In genomic region chr2:237448171-237448570, GRCh38 we compare ENCODE assay signal across 21 cellular contexts. TPM values are rescaled to one million over a fixed set of nuclear protein-coding genes. Genes with fewer than 3 reads are reported as not detected.
"Had no signal": no experiment of that assay in that cellular context is flagged by ENCODE, and none has a peak within 500 bp of the region (broad histone marks: within the 10 kb centered on the region; RNA-seq: fewer than 3 reads in every experiment).

No MANE protein-coding gene starts in this region.

- H3K9me3 ChIP-seq: neutrophil, pancreas, right lobe of liver, SK-N-SH had no signal

- H3K36me3 Mint-ChIP-seq: activated naive CD8-positive, alpha-beta T cell treated with anti-CD3 and anti-CD28 coated beads, Interleukin-2, amount 10 ng/mL, durations not matched to agents 7 days and 5 days; natural killer cell had no signal

- ATAC-seq: activated CD4-positive, CD25-positive, alpha-beta regulatory T cell treated with anti-CD3 and anti-CD28 coated beads, Interleukin-2, amount 50 U/mL, for 24 hours; activated T-cell treated with anti-CD3 and anti-CD28 coated beads, Interleukin-2, amount 50 U/mL, for 72 hours; left lobe of liver; natural killer cell; pancreas; right lobe of liver had no signal

- H3K27ac Mint-ChIP-seq: activated CD4-positive, alpha-beta T cell treated with anti-CD3 and anti-CD28 coated beads, Interleukin-2, amount 10 ng/mL, durations not matched to agents 7 days and 5 days; activated naive CD4-positive, alpha-beta T cell treated with anti-CD3 and anti-CD28 coated beads for 36 hours; activated naive CD8-positive, alpha-beta T cell treated with anti-CD3 and anti-CD28 coated beads, Interleukin-2, amount 10 ng/mL, durations not matched to agents 7 days and 5 days; activated T-cell treated with anti-CD3 and anti-CD28 coated beads, Interleukin-2, amount 50 U/mL, for 72 hours; endodermal cell; natural killer cell had no signal

- H3K36me3 ChIP-seq: neutrophil, pancreas, right lobe of liver had no signal

- H3K27me3 ChIP-seq: pancreas, right lobe of liver had no signal

- H3K27me3 Mint-ChIP-seq: activated CD4-positive, alpha-beta T cell treated with anti-CD3 and anti-CD28 coated beads, Interleukin-2, amount 10 ng/mL, durations not matched to agents 7 days and 5 days; activated naive CD8-positive, alpha-beta T cell treated with anti-CD3 and anti-CD28 coated beads, Interleukin-2, amount 10 ng/mL, durations not matched to agents 7 days and 5 days had no signal

- H3K4me3 ChIP-seq: pancreas, right lobe of liver had no signal

- H3K4me1 Mint-ChIP-seq: activated CD4-positive, alpha-beta T cell treated with anti-CD3 and anti-CD28 coated beads, Interleukin-2, amount 10 ng/mL, durations not matched to agents 7 days and 5 days; endodermal cell had no signal

- H3K27ac ChIP-seq: neutrophil, right lobe of liver had no signal

- H3K4me1 ChIP-seq: pancreas, right lobe of liver had no signal

- DNase-seq: activated CD4-positive, alpha-beta T cell treated with anti-CD3 and anti-CD28 coated beads, Interleukin-2, amount 10 ng/mL, durations not matched to agents 7 days and 5 days; activated effector memory CD4-positive, alpha-beta T cell treated with Interleukin-2 at 50 U/mL for 16 hours; activated naive CD4-positive, alpha-beta T cell treated with anti-CD3 and anti-CD28 coated beads for 36 hours; activated naive CD8-positive, alpha-beta T cell treated with anti-CD3 and anti-CD28 coated beads, Interleukin-2, amount 10 ng/mL, durations not matched to agents 7 days and 5 days; activated T-cell treated with anti-CD3 and anti-CD28 coated beads, Interleukin-2, amount 50 U/mL, for 72 hours; amniotic stem cell; cortex of kidney; endodermal cell; midbrain; natural killer cell; pancreas; right lobe of liver; SK-N-SH; stimulated activated CD4-positive, alpha-beta T cell treated with anti-CD3 and anti-CD28 coated beads, Interleukin-2, amount 100 ng/mL, for 48 hours; stimulated activated naive CD4-positive, alpha-beta T cell treated with Interleukin-2 at 50 U/mL for 16 hours had no signal

- H3K4me3 Mint-ChIP-seq: activated CD4-positive, alpha-beta T cell treated with anti-CD3 and anti-CD28 coated beads, Interleukin-2, amount 10 ng/mL, durations not matched to agents 7 days and 5 days; activated naive CD4-positive, alpha-beta T cell treated with anti-CD3 and anti-CD28 coated beads for 36 hours; activated naive CD8-positive, alpha-beta T cell treated with anti-CD3 and anti-CD28 coated beads, Interleukin-2, amount 10 ng/mL, durations not matched to agents 7 days and 5 days; activated T-cell treated with anti-CD3 and anti-CD28 coated beads, Interleukin-2, amount 50 U/mL, for 72 hours; endodermal cell; natural killer cell had no signal

- H3K9me3 Mint-ChIP-seq: activated naive CD4-positive, alpha-beta T cell treated with anti-CD3 and anti-CD28 coated beads for 36 hours; activated naive CD8-positive, alpha-beta T cell treated with anti-CD3 and anti-CD28 coated beads, Interleukin-2, amount 10 ng/mL, durations not matched to agents 7 days and 5 days; activated T-cell treated with anti-CD3 and anti-CD28 coated beads, Interleukin-2, amount 50 U/mL, for 72 hours; endodermal cell; natural killer cell had no signal

RNA-seq across cellular contexts. Expression of gene MLPH, which starts 38.9 kb away (rescaled TPM):
- total RNA-seq: activated CD4-positive, alpha-beta T cell treated with anti-CD3 and anti-CD28 coated beads, Interleukin-2, amount 10 ng/mL, durations not matched to agents 7 days and 5 days; activated CD8-positive, alpha-beta memory T cell treated with anti-CD3 and anti-CD28 coated beads for 36 hours; activated naive CD4-positive, alpha-beta T cell treated with anti-CD3 and anti-CD28 coated beads for 36 hours; activated naive CD8-positive, alpha-beta T cell treated with anti-CD3 and anti-CD28 coated beads, Interleukin-2, amount 10 ng/mL, durations not matched to agents 7 days and 5 days; natural killer cell; pulmonary artery endothelial cell; T-helper 2 cell treated with Interferon-gamma antibody and Interleukin-4, amounts not matched to agents 100 ng/mL and 5 ng/mL, for 36 hours had no signal
